Comparison of ENCODE assay signal across 26 cellular contexts in the genomic region with DNA sequence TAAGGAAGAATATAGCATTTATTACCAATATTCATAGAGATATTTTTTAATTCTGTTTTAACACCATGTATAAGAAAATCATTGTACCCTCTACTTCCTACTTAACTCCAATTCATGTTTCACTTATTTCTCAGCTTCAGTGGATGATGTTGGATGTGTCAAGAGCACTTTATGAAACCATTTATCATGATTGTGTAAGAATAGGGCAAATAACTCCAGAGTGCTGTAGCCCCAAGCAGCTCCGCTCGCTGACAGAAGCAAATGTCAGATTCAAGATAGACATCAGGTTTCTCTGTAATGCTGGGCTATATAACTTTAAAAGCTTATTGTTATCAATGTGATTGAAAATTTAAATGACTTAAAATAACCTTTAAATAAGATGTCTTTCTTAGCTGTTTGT. TPM values are rescaled to one million over a fixed set of nuclear protein-coding genes. Genes with fewer than 3 reads are reported as not detected.
DNase-seq lines count a peak whose midpoint lies in the region; ATAC-seq and TF ChIP-seq lines count a peak whose summit lies in the region.
"Had no signal": no experiment of that assay in that cellular context is flagged by ENCODE, and none has a peak within 500 bp of the region (broad histone marks: within the 10 kb centered on the region; RNA-seq: fewer than 3 reads in every experiment).

No MANE protein-coding gene starts in this region.

- peak overlapping the region in 1 of 2 donors; percentile 21 for H3K27ac ChIP-seq in right atrium auricular region
- H3K27ac ChIP-seq in subcutaneous abdominal adipose tissue (ENCODE audit: low read depth, low read length) = peak overlapping the region; percentile 92
- H3K27ac ChIP-seq: BLaER1 treated with 17β-estradiol and CSF1 and Interleukin-3, amounts not matched to agents 10 nM and 100 nM; coronary artery; neural progenitor cell; Peyer's patch; SK-N-MC; skin epidermis; testis; vagina had no signal

- TF ChIP-seq CTCF in right atrium auricular region (IDR thresholded peaks at IDR 0.05) = no peak
- no peak for TF ChIP-seq CTCF in fibroblast of mammary gland (conservative IDR thresholded peaks at IDR 0.05; ENCODE audit: control insufficient read depth, insufficient read depth, low read depth, low read length)

- ATAC-seq in left cardiac atrium (peak; percentile 79 to 84), GM18861 (IDR thresholded peaks at IDR 0.05; ENCODE audit: unreplicated experiment) (no peak), GM21737 (IDR thresholded peaks at IDR 0.05; ENCODE audit: unreplicated experiment) (no peak)
- ATAC-seq: GM12878; GM23338; stimulated activated memory B cell treated with anti-CD40 and anti-IgM and Interleukin-4, amounts not matched to agents 10 μg/mL and 1 μg/mL and 100 μg/mL, for 72 hours; WTC11 had no signal

- H3K9ac ChIP-seq in subcutaneous abdominal adipose tissue (ENCODE audit: low read length in 5 of 5) = peak overlapping the region in 2 of 5 donors; percentile 28 to 83
- H3K9ac ChIP-seq: BLaER1 treated with 17β-estradiol and CSF1 and Interleukin-3, amounts not matched to agents 10 nM and 100 nM; neural progenitor cell had no signal

- DNase-seq in left cardiac atrium = no peak
- no peak for DNase-seq in right atrium auricular region (ENCODE audit: low spot score)
- peak; percentile 22 to 39 for DNase-seq in SHP77 (lab: John Stamatoyannopoulos, UW)
- DNase-seq in fibroblast of mammary gland (ENCODE audit: low read depth) = peak; percentile 49
- DNase-seq in NCI-H82 (lab: John Stamatoyannopoulos, UW) = no peak
- DNase-seq: activated CD4-positive, alpha-beta memory T cell treated with anti-CD3 and anti-CD28 coated beads for 36 hours; Caco-2; DND-41; Karpas-422; NCI-H1048; NCI-H1930; Peyer's patch; testis had no signal

- no peaks in the 10 kb centered on the region for H3K27me3 ChIP-seq in right atrium auricular region
- no peaks in the 10 kb centered on the region for H3K27me3 ChIP-seq in subcutaneous abdominal adipose tissue (ENCODE audit: control insufficient read depth in 5 of 5, insufficient read depth in 4 of 5, low read length in 5 of 5)
- H3K27me3 ChIP-seq: BLaER1 treated with 17β-estradiol and CSF1 and Interleukin-3, amounts not matched to agents 10 nM and 100 nM; neural progenitor cell; Peyer's patch; testis; vagina had no signal

- H3K4me3 ChIP-seq in right atrium auricular region (no peak overlapping the region), fibroblast of mammary gland (ENCODE audit: control insufficient read depth, low read depth, low read length) (no peak overlapping the region), subcutaneous abdominal adipose tissue (ENCODE audit: low read depth in 1 of 5, low read length in 5 of 5) (no peak overlapping the region)
- H3K4me3 ChIP-seq: BLaER1 treated with 17β-estradiol and CSF1 and Interleukin-3, amounts not matched to agents 10 nM and 100 nM; coronary artery; GM12878; GM23338; neural progenitor cell; Peyer's patch; SK-N-MC; skin epidermis; testis; vagina had no signal

- H3K36me3 ChIP-seq in right atrium auricular region (no peaks in the 10 kb centered on the region), subcutaneous abdominal adipose tissue (ENCODE audit: control insufficient read depth in 5 of 5, insufficient read depth in 5 of 5, low read length in 5 of 5) (no peaks in the 10 kb centered on the region)
- H3K36me3 ChIP-seq: BLaER1 treated with 17β-estradiol and CSF1 and Interleukin-3, amounts not matched to agents 10 nM and 100 nM; neural progenitor cell; Peyer's patch; vagina had no signal

- H3K9me3 ChIP-seq in right atrium auricular region (no peaks in the 10 kb centered on the region), subcutaneous abdominal adipose tissue (ENCODE audit: control insufficient read depth in 5 of 5, low read length in 5 of 5) (peaks cover 0 to 2% (median 0%) of the 10 kb centered on the region in 5 donors)
- H3K9me3 ChIP-seq: Caco-2, Peyer's patch, testis, vagina had no signal

- H3K4me1 ChIP-seq in right atrium auricular region = peaks cover 0 to 7% of the 10 kb centered on the region in 2 donors
- H3K4me1 ChIP-seq in subcutaneous abdominal adipose tissue (ENCODE audit: control insufficient read depth in 5 of 5, insufficient read depth in 5 of 5, low read length in 5 of 5) = peaks cover 0 to 16% (median 8%) of the 10 kb centered on the region in 5 donors
- H3K4me1 ChIP-seq: BLaER1 treated with 17β-estradiol and CSF1 and Interleukin-3, amounts not matched to agents 10 nM and 100 nM; Caco-2; neural progenitor cell; Peyer's patch; testis; vagina had no signal

- intact Hi-C loops in left cardiac atrium (cut with DNase I) = no loop called here

RNA-seq across cellular contexts. Expression of a gene that starts 50.4 kb away (rescaled TPM):
- total RNA-seq in left cardiac atrium = 10 to 100 TPM; 41.1 to 64.8 TPM
- 10 to 100 TPM; 50.4 to 60.6 TPM for total RNA-seq in right atrium auricular region

Comparison
In these comparisons a context has a peak if more than half of its experiments do, and no peak if none do; other contexts are left out.
1. ATAC-seq: peak in left cardiac atrium (2 of 2); none in GM18861 (single experiment) and GM21737 (single experiment).
2. DNase-seq: peak in SHP77 (2 of 2) and fibroblast of mammary gland (single experiment); none in left cardiac atrium (single experiment), right atrium auricular region (single experiment) and NCI-H82 (single experiment).